8 cellular contexts compared by ENCODE assay signal in genomic region chrX:154762529-154763296, GRCh38. TPM values are rescaled to one million over a fixed set of nuclear protein-coding genes. Genes with fewer than 3 reads are reported as not detected.
DNase-seq lines count a peak whose midpoint lies in the region; ATAC-seq and TF ChIP-seq lines count a peak whose summit lies in the region.

TSS of gene DKC1 (plus strand) at chrX:154762864. CDS start at chrX:154762966, 102 bp downstream.

- ATAC-seq in HG02759 (IDR thresholded peaks at IDR 0.05; ENCODE audit: unreplicated experiment) = peak; percentile 89
- peak; percentile 90 for ATAC-seq in activated naive CD8-positive, alpha-beta T cell treated with anti-CD3 and anti-CD28 coated beads, Interleukin-2, amount 50 U/mL, for 24 hours

- peak; percentile 94 to 99 (median 98) for DNase-seq in NCI-H1417 (lab: John Stamatoyannopoulos, UW)
- peak; percentile 84 to 90 for DNase-seq in SW 1271 (lab: John Stamatoyannopoulos, UW)
- peak; percentile 94 for DNase-seq in activated naive CD8-positive, alpha-beta T cell treated with anti-CD3 and anti-CD28 coated beads, Interleukin-2, amount 50 U/mL, for 24 hours
- peak; percentile 98 for DNase-seq in cardiac septum (ENCODE audit: low spot score)
- DNase-seq in pons (ENCODE audit: low spot score) = peak; percentile 89
- peak; percentile 96 for DNase-seq in type B pancreatic cell (ENCODE audit: extremely low spot score, unreplicated experiment)

- 0 out of 3 replicates have a peak, but pooled peaks have one; percentile 21 for TF ChIP-seq CTCF in GM12872 (IDR thresholded peaks at IDR 0.05; ENCODE audit: insufficient read depth, low read depth, low read length)
- TF ChIP-seq CTCF in type B pancreatic cell (conservative IDR thresholded peaks at IDR 0.05) = peak; percentile 39

- peaks cover 40% of the 10 kb centered on the region for H3K4me1 Mint-ChIP-seq in activated naive CD8-positive, alpha-beta T cell treated with anti-CD3 and anti-CD28 coated beads, Interleukin-2, amount 50 U/mL, for 24 hours
- peaks cover 5% of the 10 kb centered on the region for H3K4me1 Mint-ChIP-seq in type B pancreatic cell (ENCODE audit: unreplicated experiment)

- H3K27ac Mint-ChIP-seq in activated naive CD8-positive, alpha-beta T cell treated with anti-CD3 and anti-CD28 coated beads, Interleukin-2, amount 50 U/mL, for 24 hours = peak within 1 kb of the TSS; percentile 92
- peak within 1 kb of the TSS; percentile 86 for H3K27ac Mint-ChIP-seq in type B pancreatic cell

- peaks cover 34% of the 10 kb centered on the region for H3K36me3 Mint-ChIP-seq in activated naive CD8-positive, alpha-beta T cell treated with anti-CD3 and anti-CD28 coated beads, Interleukin-2, amount 50 U/mL, for 24 hours (ENCODE audit: low read depth)
- H3K36me3 Mint-ChIP-seq in type B pancreatic cell = peaks cover 7% of the 10 kb centered on the region

- intact Hi-C loops in cardiac septum (cut with DNase I) = loop anchor here (5.0 kb wide), 1 partner anchor 40 kb away; no protein-coding TSS in a partner anchor

- no peaks in the 10 kb centered on the region for H3K9me3 Mint-ChIP-seq in activated naive CD8-positive, alpha-beta T cell treated with anti-CD3 and anti-CD28 coated beads, Interleukin-2, amount 50 U/mL, for 24 hours
- no peaks in the 10 kb centered on the region for H3K9me3 Mint-ChIP-seq in type B pancreatic cell

- no peaks in the 10 kb centered on the region for H3K27me3 Mint-ChIP-seq in activated naive CD8-positive, alpha-beta T cell treated with anti-CD3 and anti-CD28 coated beads, Interleukin-2, amount 50 U/mL, for 24 hours
- H3K27me3 Mint-ChIP-seq in type B pancreatic cell = no peaks in the 10 kb centered on the region

- peak within 1 kb of the TSS; percentile 88 for H3K4me3 Mint-ChIP-seq in activated naive CD8-positive, alpha-beta T cell treated with anti-CD3 and anti-CD28 coated beads, Interleukin-2, amount 50 U/mL, for 24 hours
- H3K4me3 Mint-ChIP-seq in type B pancreatic cell = peak within 1 kb of the TSS; percentile 92

RNA-seq across cellular contexts. Expression of gene DKC1, which starts in this region (rescaled TPM):
- total RNA-seq in cardiac septum (22.4 TPM), type B pancreatic cell (ENCODE audit: low replicate concordance) (52.0 and 62.7 TPM in 2 replicates)

Comparison
In these comparisons a context has a peak if more than half of its experiments do, and no peak if none do; other contexts are left out.
1. Peak in every context shown above with its lines: DNase-seq and ATAC-seq.